Comparison of ENCODE assay signal across 29 cellular contexts in genomic region chr3:122451371-122451770, GRCh38.
"Had no signal": no experiment of that assay in that cellular context is flagged by ENCODE, and none has a peak within 500 bp of the region (broad histone marks: within the 10 kb centered on the region; RNA-seq: fewer than 3 reads in every experiment).

No MANE protein-coding gene starts in this region.

- H3K27ac Mint-ChIP-seq: mesothelial cell of epicardium; nephron progenitor cell; neural progenitor cell; stimulated activated naive B cell treated with anti-CD40 and anti-IgM and Interleukin-4, amounts not matched to agents 10 μg/mL and 1 μg/mL and 100 μg/mL, for 72 hours had no signal

- H3K4me2 ChIP-seq: neural progenitor cell had no signal

- H3K9ac ChIP-seq: neural progenitor cell had no signal

- H3K27me3 Mint-ChIP-seq: naive B cell; progenitor cell of endocrine pancreas; stimulated activated naive B cell treated with anti-CD40 and anti-IgM and Interleukin-4, amounts not matched to agents 10 μg/mL and 1 μg/mL and 100 μg/mL, for 72 hours had no signal

- H3K4me1 ChIP-seq: left lung, neural progenitor cell, right atrium auricular region, thyroid gland, transverse colon, upper lobe of left lung, vagina had no signal

- DNase-seq: hippocampal formation; kidney glomerular epithelial cell; left cardiac atrium; left lung; mesendoderm; naive B cell; natural killer cell; nephron progenitor cell; occipital lobe; stimulated activated CD4-positive, alpha-beta T cell treated with anti-CD3 and anti-CD28 coated beads, Interleukin-12 subunit alpha, Interleukin-12 subunit beta, amount 100 ng/mL, for 4 hours; stimulated activated CD4-positive, alpha-beta T cell treated with anti-CD3 and anti-CD28 coated beads, Interleukin-15, amount 100 ng/mL, for 24 hours; stimulated activated CD4-positive, alpha-beta T cell treated with anti-CD3 and anti-CD28 coated beads, Interleukin-2, amount 100 ng/mL, for 24 hours; stimulated activated CD4-positive, alpha-beta T cell treated with anti-CD3 and anti-CD28 coated beads, Interleukin-4, amount 100 ng/mL, for 1 hour; stimulated activated naive B cell treated with anti-CD40 and anti-IgM and Interleukin-4, amounts not matched to agents 10 μg/mL and 1 μg/mL and 100 μg/mL, for 72 hours; stimulated activated naive CD8-positive, alpha-beta T cell treated with anti-CD3 and anti-CD28 coated beads, Interleukin-15, Interleukin-2, amounts not matched to agents 100 U/mL and 50 U/mL, for 24 hours; stomach; thyroid gland; transverse colon; upper lobe of left lung had no signal

- H3K9me3 ChIP-seq: left lung, neutrophil, right atrium auricular region, stomach, testis, thyroid gland, transverse colon, upper lobe of left lung, vagina had no signal

- ATAC-seq: left cardiac atrium; left lung; natural killer cell; sciatic nerve; stimulated activated naive B cell treated with anti-CD40 and anti-IgM and Interleukin-4, amounts not matched to agents 10 μg/mL and 1 μg/mL and 100 μg/mL, for 72 hours; stimulated activated naive CD8-positive, alpha-beta T cell treated with anti-CD3 and anti-CD28 coated beads, Interleukin-15, Interleukin-2, amounts not matched to agents 100 U/mL and 50 U/mL, for 24 hours had no signal

- H3K27ac ChIP-seq: left lung, neural progenitor cell, right atrium auricular region, skin epidermis, stomach, thyroid gland, transverse colon, upper lobe of left lung, vagina had no signal

- H3K4me1 Mint-ChIP-seq: mesothelial cell of epicardium, nephron progenitor cell, neural progenitor cell had no signal

- H3K4me3 Mint-ChIP-seq: mesothelial cell of epicardium; naive B cell; natural killer cell; nephron progenitor cell; neural progenitor cell; stimulated activated naive B cell treated with anti-CD40 and anti-IgM and Interleukin-4, amounts not matched to agents 10 μg/mL and 1 μg/mL and 100 μg/mL, for 72 hours had no signal

- H2AFZ ChIP-seq: neural progenitor cell had no signal

- H3K27me3 ChIP-seq: left lung, neural progenitor cell, neutrophil, right atrium auricular region, stomach, testis, thyroid gland, transverse colon, upper lobe of left lung, vagina had no signal

- H3K4me3 ChIP-seq: left lung, lung, neural progenitor cell, right atrium auricular region, skin epidermis, stomach, testis, thyroid gland, transverse colon, upper lobe of left lung, vagina had no signal
